Comparison of ENCODE assay signal across 8 cellular contexts in genomic region chr18:43620936-43621335, GRCh38.
DNase-seq lines count a peak whose midpoint lies in the region; ATAC-seq, FAIRE-seq and TF ChIP-seq lines count a peak whose summit lies in the region.

No MANE protein-coding gene starts in this region.

- no peaks in the 10 kb centered on the region for H3K4me1 ChIP-seq in gastroesophageal sphincter

- no peaks in the 10 kb centered on the region for H3K9me3 ChIP-seq in gastroesophageal sphincter

- H3K27ac ChIP-seq in gastroesophageal sphincter, result no peak overlapping the region

- TF ChIP-seq CTCF in D721Med (IDR thresholded peaks at IDR 0.05; ENCODE audit: insufficient read depth, missing control alignments) (peak; percentile 60), gastroesophageal sphincter (IDR thresholded peaks at IDR 0.05) (peak; percentile 43 to 72 (median 58))

- no peak for DNase-seq in D721Med (ENCODE audit: insufficient read length, low spot score)
- DNase-seq in SHP77 treated with DMSO at 0.1 percent for 48 hours (lab: John Stamatoyannopoulos, UW), result peak; percentile 41
- no peak for DNase-seq in sciatic nerve (ENCODE audit: low spot score)
- DNase-seq in HTR-8/SVneo (ENCODE audit: insufficient read length, low spot score), result no peak
- no peak for DNase-seq in stimulated activated naive CD4-positive, alpha-beta T cell (lab: John Stamatoyannopoulos, UW)

- TF ChIP-seq POLR2A in gastroesophageal sphincter (IDR thresholded peaks at IDR 0.05), result no peak

- TF ChIP-seq EP300 in Ishikawa (IDR thresholded peaks at IDR 0.05; ENCODE audit: borderline replicate concordance), result no peak
- TF ChIP-seq EP300 in gastroesophageal sphincter (IDR thresholded peaks at IDR 0.05), result no peak

- FAIRE-seq in D721Med (lab: Jason Lieb, UNC) (peak; percentile 94), HTR-8/SVneo (lab: Jason Lieb, UNC) (no peak)

- H3K36me3 ChIP-seq in gastroesophageal sphincter, result no peaks in the 10 kb centered on the region

- intact Hi-C loops in sciatic nerve (cut with DNase I), result no loop called here

- ATAC-seq in GM19452 (IDR thresholded peaks at IDR 0.05; ENCODE audit: unreplicated experiment) (peak; percentile 80), gastroesophageal sphincter (no peak), sciatic nerve (peak; percentile 38)

- WGBS in gastroesophageal sphincter (ENCODE audit: low coverage in 1 of 2), 2 donors, result 9 to 21% methylated on average over 2 of the region's 2 CpGs

- H3K4me3 ChIP-seq in gastroesophageal sphincter, result no peak overlapping the region

- no peaks in the 10 kb centered on the region for H3K27me3 ChIP-seq in gastroesophageal sphincter

- peak; percentile 73 for TF ChIP-seq RAD21 in Ishikawa (IDR thresholded peaks at IDR 0.05; ENCODE audit: low read depth)

TF ChIP-seq in Ishikawa, 13 proteins besides CTCF, POLR2A, EP300 and RAD21:
- no peak for TF ChIP-seq FOXM1 (IDR thresholded peaks at IDR 0.05; ENCODE audit: borderline replicate concordance, low read depth)
- TF ChIP-seq ZBTB7A (IDR thresholded peaks at IDR 0.05; ENCODE audit: low read depth), result no peak
- no peak for TF ChIP-seq TEAD4 (IDR thresholded peaks at IDR 0.05)
